8 cellular contexts compared by ENCODE assay signal in the genomic region with DNA sequence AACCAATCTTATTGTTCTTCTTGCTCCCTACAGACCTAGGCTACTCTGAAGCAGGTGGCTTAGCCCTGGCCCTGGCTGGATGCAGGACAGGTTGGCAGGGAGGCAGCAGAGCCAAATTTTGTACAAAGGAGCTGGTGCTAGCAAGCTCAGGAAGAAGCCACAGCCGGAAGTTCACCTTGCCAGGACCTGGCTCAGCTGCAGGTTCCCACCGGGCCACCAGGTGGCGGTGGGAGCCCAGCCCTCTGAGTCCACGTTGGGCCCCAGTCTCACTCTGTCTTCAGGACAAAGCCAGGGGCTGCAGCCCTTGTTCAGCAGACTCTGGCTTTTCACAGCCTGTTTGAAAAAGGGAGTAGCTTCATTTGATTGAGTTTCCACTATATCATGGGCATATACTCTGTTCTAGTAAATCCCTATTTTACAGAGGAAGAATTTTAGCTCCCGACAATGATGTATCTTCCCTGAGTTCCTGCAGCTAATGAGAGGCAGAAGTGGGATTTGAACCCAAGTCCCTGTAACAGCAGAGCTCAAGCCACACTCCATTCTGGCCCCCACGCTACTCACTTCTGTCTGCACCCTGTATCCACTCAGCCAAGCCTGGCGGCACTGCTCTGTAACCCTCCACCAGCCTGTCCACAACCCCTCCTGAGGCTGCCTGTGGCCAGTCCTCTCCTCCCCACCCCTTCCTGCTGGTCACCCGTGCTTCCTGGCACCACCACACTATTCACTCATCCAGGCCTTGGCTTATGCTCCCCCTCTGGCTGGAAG. TPM values are rescaled to one million over a fixed set of nuclear protein-coding genes. Genes with fewer than 3 reads are reported as not detected.
DNase-seq lines count a peak whose midpoint lies in the region; ATAC-seq and TF ChIP-seq lines count a peak whose summit lies in the region.

No MANE protein-coding gene starts in this region.

- H3K27ac ChIP-seq in ectodermal cell (ENCODE audit: insufficient read depth, low read depth, low read length, poor library complexity, severe bottlenecking) = peak overlapping the region; percentile 20
- H3K27ac ChIP-seq in lung (ENCODE audit: low read depth in 1 of 2, low read length in 1 of 2) = peak overlapping the region in 1 of 2 donors; percentile 73

- H3K9me3 Mint-ChIP-seq in activated CD8-positive, alpha-beta T cell treated with anti-CD3 and anti-CD28 coated beads, Interleukin-2, amount 10 ng/mL, durations not matched to agents 7 days and 5 days (ENCODE audit: insufficient read depth) = no peaks in the 10 kb centered on the region

- 43% methylated on average over 8 of the region's 8 CpGs for WGBS in ectodermal cell, 2 experiments
- WGBS in lung, 2 donors = 32 to 33% methylated on average over 8 of the region's 8 CpGs

- H3K27me3 ChIP-seq in ectodermal cell (ENCODE audit: control insufficient read depth, insufficient read depth, low read length, poor library complexity, severe bottlenecking) (no peaks in the 10 kb centered on the region), lung (ENCODE audit: control insufficient read depth, insufficient read depth) (no peaks in the 10 kb centered on the region)

- CTCF ChIA-PET in activated CD8-positive, alpha-beta T cell treated with anti-CD3 and anti-CD28 coated beads, Interleukin-2, amount 10 ng/mL, durations not matched to agents 7 days and 5 days (lab: Charles Lee) = interaction anchor here (0.6 to 9.8 kb wide), 58 partner anchors 9 to 499 kb away, joined by 3 to 390 read pairs (median 5); partner anchors contain the start of genes CD6, CPSF7, CYB561A3 and SDHAF2

- no peaks in the 10 kb centered on the region for H3K27me3 Mint-ChIP-seq in activated CD8-positive, alpha-beta T cell treated with anti-CD3 and anti-CD28 coated beads, Interleukin-2, amount 10 ng/mL, durations not matched to agents 7 days and 5 days (ENCODE audit: low read depth)

- H3K4me1 Mint-ChIP-seq in activated CD8-positive, alpha-beta T cell treated with anti-CD3 and anti-CD28 coated beads, Interleukin-2, amount 10 ng/mL, durations not matched to agents 7 days and 5 days (ENCODE audit: low read depth) = peaks cover 47% of the 10 kb centered on the region

- peak; percentile 76 for DNase-seq in Ammon's horn (ENCODE audit: low spot score)
- DNase-seq in GM19240 (ENCODE audit: insufficient read length, low spot score) = peak; percentile 94
- peak; percentile 79 for DNase-seq in HT1080 (ENCODE audit: low read depth)
- DNase-seq in NCI-H82 treated with DMSO at 0.1 percent for 48 hours (lab: John Stamatoyannopoulos, UW; ENCODE audit: unreplicated experiment) = peak; percentile 3
- DNase-seq in activated CD8-positive, alpha-beta T cell treated with anti-CD3 and anti-CD28 coated beads, Interleukin-2, amount 10 ng/mL, durations not matched to agents 7 days and 5 days = peak; percentile 89
- peak; percentile 80 for DNase-seq in lung (ENCODE audit: low spot score)
- peak; percentile 69 for DNase-seq in stimulated activated CD8-positive, alpha-beta memory T cell treated with anti-CD3 and anti-CD28 coated beads, Interleukin-12 subunit alpha, Interleukin-12 subunit beta, amount 100 ng/mL, for 1 hour (ENCODE audit: low read depth)

- H3K36me3 ChIP-seq in ectodermal cell (ENCODE audit: control insufficient read depth, insufficient read depth, low read length) (no peaks in the 10 kb centered on the region), lung (ENCODE audit: control insufficient read depth in 2 of 2, insufficient read depth in 2 of 2, low read length in 2 of 2) (peaks cover 0 to 7% of the 10 kb centered on the region in 2 donors)

- no peak overlapping the region for H3K4me3 Mint-ChIP-seq in activated CD8-positive, alpha-beta T cell treated with anti-CD3 and anti-CD28 coated beads, Interleukin-2, amount 10 ng/mL, durations not matched to agents 7 days and 5 days

- ATAC-seq in activated CD8-positive, alpha-beta T cell treated with anti-CD3 and anti-CD28 coated beads, Interleukin-2, amount 10 ng/mL, durations not matched to agents 7 days and 5 days = peak; percentile 59
- peak; percentile 73 for ATAC-seq in lung (ENCODE audit: insufficient read depth, low FRiP score)

- H3K36me3 Mint-ChIP-seq in activated CD8-positive, alpha-beta T cell treated with anti-CD3 and anti-CD28 coated beads, Interleukin-2, amount 10 ng/mL, durations not matched to agents 7 days and 5 days (ENCODE audit: low read depth) = peaks cover 4% of the 10 kb centered on the region

- no peak overlapping the region for H3K4me3 ChIP-seq in ectodermal cell (ENCODE audit: insufficient read depth, low read depth, low read length)
- H3K4me3 ChIP-seq in lung = no peak overlapping the region

- peak; percentile 91 for TF ChIP-seq CTCF in lung (IDR thresholded peaks at IDR 0.05; ENCODE audit: control extremely low read depth, extremely low read depth)

- POLR2A ChIA-PET in activated CD8-positive, alpha-beta T cell treated with anti-CD3 and anti-CD28 coated beads, Interleukin-2, amount 10 ng/mL, durations not matched to agents 7 days and 5 days (lab: Charles Lee) = interaction anchor here (0.8 to 5.9 kb wide), 11 partner anchors 10 to 258 kb away, joined by 3 to 72 read pairs (median 4); partner anchors contain the start of genes CPSF7, CYB561A3, SDHAF2 and TMEM138

- H3K4me1 ChIP-seq in ectodermal cell (ENCODE audit: control insufficient read depth, insufficient read depth, low read length) (peaks cover 12% of the 10 kb centered on the region), lung (ENCODE audit: control insufficient read depth in 2 of 2, insufficient read depth in 2 of 2, low read length in 2 of 2) (peaks cover 5 to 7% of the 10 kb centered on the region in 2 donors)

- H3K27ac Mint-ChIP-seq in activated CD8-positive, alpha-beta T cell treated with anti-CD3 and anti-CD28 coated beads, Interleukin-2, amount 10 ng/mL, durations not matched to agents 7 days and 5 days = peak overlapping the region; percentile 91

- H3K9me3 ChIP-seq in ectodermal cell (ENCODE audit: control insufficient read depth, low read length) = no peaks in the 10 kb centered on the region
- no peaks in the 10 kb centered on the region for H3K9me3 ChIP-seq in lung (ENCODE audit: control insufficient read depth in 2 of 2, insufficient read depth in 1 of 2, low read length in 1 of 2)

RNA-seq across cellular contexts. Expression of gene TKFC, which starts 3.3 kb away (rescaled TPM):
- total RNA-seq in HT1080 (2014; rRNA removed; shearing (Covaris generic)) = 48.8 and 56.6 TPM in 2 replicates
- 67.0 and 67.5 TPM in 2 replicates for polyA plus RNA-seq in HT1080 (2015; cell fraction: cytosol; rRNA removed)
- polyA plus RNA-seq in HT1080 (2015; cell fraction: nucleus; rRNA removed) = 165 and 176 TPM in 2 replicates
- total RNA-seq in activated CD8-positive, alpha-beta T cell treated with anti-CD3 and anti-CD28 coated beads, Interleukin-2, amount 10 ng/mL, durations not matched to agents 7 days and 5 days = 10 to 100 TPM; 24.1 to 26.4 TPM
- 105 TPM for polyA plus RNA-seq in ectodermal cell (2013, experiment 1 of 4)
- 85.5 TPM for polyA plus RNA-seq in ectodermal cell (2013, experiment 2 of 4)
- polyA plus RNA-seq in ectodermal cell (2013, experiment 3 of 4) = 67.9 TPM
- 73.0 TPM for polyA plus RNA-seq in ectodermal cell (2013, experiment 4 of 4)
- total RNA-seq in lung = 10 to 100 TPM; 35.2 to 69.2 TPM
- polyA plus RNA-seq in lung = 10 to 100 TPM; 35.0 to 44.4 TPM

RNA-seq across cellular contexts. Expression of gene DDB1, which starts 3.4 kb away (rescaled TPM):
- 253 and 271 TPM in 2 replicates for total RNA-seq in HT1080 (2014; rRNA removed; shearing (Covaris generic))
- 151 and 162 TPM in 2 replicates for polyA plus RNA-seq in HT1080 (2015; cell fraction: cytosol; rRNA removed)
- 336 and 347 TPM in 2 replicates for polyA plus RNA-seq in HT1080 (2015; cell fraction: nucleus; rRNA removed)
- 100 to 1,000 TPM; 202 to 214 TPM for total RNA-seq in activated CD8-positive, alpha-beta T cell treated with anti-CD3 and anti-CD28 coated beads, Interleukin-2, amount 10 ng/mL, durations not matched to agents 7 days and 5 days
- 249 TPM for polyA plus RNA-seq in ectodermal cell (2013, experiment 1 of 4)
- polyA plus RNA-seq in ectodermal cell (2013, experiment 2 of 4) = 258 TPM
- 168 TPM for polyA plus RNA-seq in ectodermal cell (2013, experiment 3 of 4)
- 178 TPM for polyA plus RNA-seq in ectodermal cell (2013, experiment 4 of 4)
- 100 to 1,000 TPM; 141 to 184 TPM for total RNA-seq in lung
- 100 to 1,000 TPM in 1 of 2 donors, 10 to 100 TPM in 1; 88.5 to 101 TPM for polyA plus RNA-seq in lung

RNA-seq across cellular contexts. Expression of gene CYB561A3, which starts 25.3 kb away (rescaled TPM):
- 49.6 and 68.1 TPM in 2 replicates for total RNA-seq in HT1080 (2014; rRNA removed; shearing (Covaris generic))
- polyA plus RNA-seq in HT1080 (2015; cell fraction: cytosol; rRNA removed) = 48.9 and 58.9 TPM in 2 replicates
- 59.1 and 59.5 TPM in 2 replicates for polyA plus RNA-seq in HT1080 (2015; cell fraction: nucleus; rRNA removed)
- 10 to 100 TPM; 53.2 to 55.6 TPM for total RNA-seq in activated CD8-positive, alpha-beta T cell treated with anti-CD3 and anti-CD28 coated beads, Interleukin-2, amount 10 ng/mL, durations not matched to agents 7 days and 5 days
- polyA plus RNA-seq in ectodermal cell (2013, experiment 1 of 4) = 23.1 TPM
- polyA plus RNA-seq in ectodermal cell (2013, experiment 2 of 4) = 21.1 TPM
- polyA plus RNA-seq in ectodermal cell (2013, experiment 3 of 4) = 16.5 TPM
- 15.2 TPM for polyA plus RNA-seq in ectodermal cell (2013, experiment 4 of 4)
- 10 to 100 TPM; 27.8 to 51.3 TPM for total RNA-seq in lung
- 10 to 100 TPM; 20.8 to 45.1 TPM for polyA plus RNA-seq in lung

RNA-seq across cellular contexts. Expression of gene TMEM138, which starts 25.8 kb away (rescaled TPM):
- total RNA-seq in HT1080 (2014; rRNA removed; shearing (Covaris generic)) = 52.5 and 64.2 TPM in 2 replicates
- polyA plus RNA-seq in HT1080 (2015; cell fraction: cytosol; rRNA removed) = 64.0 and 68.3 TPM in 2 replicates
- polyA plus RNA-seq in HT1080 (2015; cell fraction: nucleus; rRNA removed) = 107 and 116 TPM in 2 replicates
- total RNA-seq in activated CD8-positive, alpha-beta T cell treated with anti-CD3 and anti-CD28 coated beads, Interleukin-2, amount 10 ng/mL, durations not matched to agents 7 days and 5 days = 10 to 100 TPM; 57.4 to 57.5 TPM
- polyA plus RNA-seq in ectodermal cell (2013, experiment 1 of 4) = 35.4 TPM
- polyA plus RNA-seq in ectodermal cell (2013, experiment 2 of 4) = 30.5 TPM
- 31.2 TPM for polyA plus RNA-seq in ectodermal cell (2013, experiment 3 of 4)
- polyA plus RNA-seq in ectodermal cell (2013, experiment 4 of 4) = 24.8 TPM
- total RNA-seq in lung = 10 to 100 TPM; 24.6 to 53.0 TPM
- 10 to 100 TPM; 46.2 to 64.4 TPM for polyA plus RNA-seq in lung

RNA-seq across cellular contexts. Expression of gene VWCE, which starts 41.2 kb away (rescaled TPM):
- total RNA-seq in HT1080 (2014; rRNA removed; shearing (Covaris generic)) = 0.17 and 0.23 TPM in 2 replicates
- 0.09 and 0.19 TPM in 2 replicates for polyA plus RNA-seq in HT1080 (2015; cell fraction: cytosol; rRNA removed)
- 2.4 and 2.7 TPM in 2 replicates for polyA plus RNA-seq in HT1080 (2015; cell fraction: nucleus; rRNA removed)
- 1 to 10 TPM; 2.2 to 3.3 TPM for total RNA-seq in activated CD8-positive, alpha-beta T cell treated with anti-CD3 and anti-CD28 coated beads, Interleukin-2, amount 10 ng/mL, durations not matched to agents 7 days and 5 days
- 11.3 TPM for polyA plus RNA-seq in ectodermal cell (2013, experiment 1 of 4)
- polyA plus RNA-seq in ectodermal cell (2013, experiment 2 of 4) = 13.3 TPM
- polyA plus RNA-seq in ectodermal cell (2013, experiment 3 of 4) = 7.5 TPM
- polyA plus RNA-seq in ectodermal cell (2013, experiment 4 of 4) = 8.4 TPM
- 1 to 10 TPM in 1 of 2 donors, under 1 TPM in 1; 0.65 to 1.2 TPM for total RNA-seq in lung
- under 1 TPM; 0.13 to 0.55 TPM for polyA plus RNA-seq in lung

Comparison
In these comparisons a context has a peak if more than half of its experiments do, and no peak if none do; other contexts are left out.
1. DNase-seq: peak in every context shown above with its lines; median percentile 94 in GM19240; 89 in activated CD8-positive, alpha-beta T cell treated with anti-CD3 and anti-CD28 coated beads, Interleukin-2, amount 10 ng/mL, durations not matched to agents 7 days and 5 days; 80 in lung; 79 in HT1080; 76 in Ammon's horn; 69 in stimulated activated CD8-positive, alpha-beta memory T cell treated with anti-CD3 and anti-CD28 coated beads, Interleukin-12 subunit alpha, Interleukin-12 subunit beta, amount 100 ng/mL, for 1 hour; 3 in NCI-H82 treated with DMSO at 0.1 percent for 48 hours.